8 cellular contexts compared by ENCODE assay signal in the genomic region with DNA sequence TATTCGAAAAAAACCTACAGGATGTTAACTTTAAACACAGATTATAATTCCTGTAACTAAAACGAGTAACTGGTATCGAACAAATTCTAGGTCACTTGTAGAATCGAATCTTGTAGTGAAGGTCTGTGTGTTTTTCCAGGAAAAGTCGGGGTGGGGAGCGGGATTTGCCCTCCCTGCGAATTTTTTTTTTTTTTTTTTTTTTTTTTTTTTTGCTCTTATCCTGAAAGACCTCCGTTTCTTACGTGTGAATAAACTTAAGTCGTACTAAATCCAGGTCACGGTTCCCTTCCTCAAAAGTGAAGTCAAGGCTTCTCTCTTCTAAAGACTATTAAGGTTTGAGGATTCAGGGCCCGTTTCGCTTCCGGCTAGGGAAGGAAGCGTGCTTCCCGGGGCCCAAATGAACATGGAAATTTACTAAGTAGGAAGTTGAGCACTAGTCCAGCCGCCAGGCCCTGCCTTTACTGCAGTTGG. TPM values are rescaled to one million over a fixed set of nuclear protein-coding genes. Genes with fewer than 3 reads are reported as not detected.
DNase-seq lines count a peak whose midpoint lies in the region; ATAC-seq, FAIRE-seq and TF ChIP-seq lines count a peak whose summit lies in the region.

No MANE protein-coding gene starts in this region.

- peak overlapping the region; percentile 82 for H3K27ac Mint-ChIP-seq in activated T-helper 1 cell treated with anti-CD3 and anti-CD28 coated beads, Interleukin-12 subunit alpha, Interleukin-12 subunit beta, Interleukin-2, Interleukin-4 antibody, amounts not matched to agents 30 ng/mL and 10 ng/mL and 1 ng/mL, durations not matched to agents 14 hours and 24 hours and 36 hours
- peak overlapping the region; percentile 99 for H3K27ac Mint-ChIP-seq in stimulated activated naive B cell treated with anti-CD40 and anti-IgM and Interleukin-4, amounts not matched to agents 10 μg/mL and 1 μg/mL and 100 μg/mL, for 72 hours

- no peaks in the 10 kb centered on the region for H3K9me3 Mint-ChIP-seq in activated T-helper 1 cell treated with anti-CD3 and anti-CD28 coated beads, Interleukin-12 subunit alpha, Interleukin-12 subunit beta, Interleukin-2, Interleukin-4 antibody, amounts not matched to agents 30 ng/mL and 10 ng/mL and 1 ng/mL, durations not matched to agents 14 hours and 24 hours and 36 hours
- no peaks in the 10 kb centered on the region for H3K9me3 Mint-ChIP-seq in stimulated activated naive B cell treated with anti-CD40 and anti-IgM and Interleukin-4, amounts not matched to agents 10 μg/mL and 1 μg/mL and 100 μg/mL, for 72 hours

- H3K4me1 ChIP-seq in BLaER1 = peaks cover 45% of the 10 kb centered on the region
- peaks cover 30% of the 10 kb centered on the region for H3K4me1 ChIP-seq in HUES64 (ENCODE audit: insufficient read depth, low read length)
- peaks cover 18% of the 10 kb centered on the region for H3K4me1 ChIP-seq in iPS-18a (ENCODE audit: control insufficient read depth, low read depth, low read length)

- peaks cover 2% of the 10 kb centered on the region for H3K27me3 Mint-ChIP-seq in activated T-helper 1 cell treated with anti-CD3 and anti-CD28 coated beads, Interleukin-12 subunit alpha, Interleukin-12 subunit beta, Interleukin-2, Interleukin-4 antibody, amounts not matched to agents 30 ng/mL and 10 ng/mL and 1 ng/mL, durations not matched to agents 14 hours and 24 hours and 36 hours (ENCODE audit: insufficient read depth)
- H3K27me3 Mint-ChIP-seq in stimulated activated naive B cell treated with anti-CD40 and anti-IgM and Interleukin-4, amounts not matched to agents 10 μg/mL and 1 μg/mL and 100 μg/mL, for 72 hours = no peaks in the 10 kb centered on the region

- peaks cover 13% of the 10 kb centered on the region for H3K36me3 Mint-ChIP-seq in activated T-helper 1 cell treated with anti-CD3 and anti-CD28 coated beads, Interleukin-12 subunit alpha, Interleukin-12 subunit beta, Interleukin-2, Interleukin-4 antibody, amounts not matched to agents 30 ng/mL and 10 ng/mL and 1 ng/mL, durations not matched to agents 14 hours and 24 hours and 36 hours (ENCODE audit: low read depth)
- H3K36me3 Mint-ChIP-seq in stimulated activated naive B cell treated with anti-CD40 and anti-IgM and Interleukin-4, amounts not matched to agents 10 μg/mL and 1 μg/mL and 100 μg/mL, for 72 hours = peaks cover 0 to 7% of the 10 kb centered on the region in 2 donors

- DNase-seq in activated T-helper 1 cell treated with anti-CD3 and anti-CD28 coated beads, Interleukin-12 subunit alpha, Interleukin-12 subunit beta, Interleukin-2, Interleukin-4 antibody, amounts not matched to agents 30 ng/mL and 10 ng/mL and 1 ng/mL, durations not matched to agents 14 hours and 24 hours and 36 hours (ENCODE audit: low spot score) = no peak
- DNase-seq in stimulated activated naive B cell treated with anti-CD40 and anti-IgM and Interleukin-4, amounts not matched to agents 10 μg/mL and 1 μg/mL and 100 μg/mL, for 72 hours = no peak
- DNase-seq in NCI-H345 (lab: John Stamatoyannopoulos, UW) = no peak
- no peak for DNase-seq in D721Med (ENCODE audit: insufficient read length, low spot score)
- DNase-seq in stimulated activated CD4-positive, alpha-beta T cell treated with anti-CD3 and anti-CD28 coated beads, Interleukin-1b, Interleukin-23, amount 100 ng/mL, for 48 hours = no peak

- H3K4me3 ChIP-seq in BLaER1 (peak overlapping the region; percentile 87), HUES64 (ENCODE audit: low read length) (peak overlapping the region; percentile 78), iPS-18a (ENCODE audit: low read length) (peak overlapping the region; percentile 81)

- no peaks in the 10 kb centered on the region for H3K9me3 ChIP-seq in BLaER1
- H3K9me3 ChIP-seq in HUES64 (ENCODE audit: insufficient read depth, low read depth, low read length) = no peaks in the 10 kb centered on the region
- no peaks in the 10 kb centered on the region for H3K9me3 ChIP-seq in iPS-18a (ENCODE audit: control insufficient read depth, low read depth, low read length)

- no peaks in the 10 kb centered on the region for H4K20me1 ChIP-seq in BLaER1

- H3K4me1 Mint-ChIP-seq in activated T-helper 1 cell treated with anti-CD3 and anti-CD28 coated beads, Interleukin-12 subunit alpha, Interleukin-12 subunit beta, Interleukin-2, Interleukin-4 antibody, amounts not matched to agents 30 ng/mL and 10 ng/mL and 1 ng/mL, durations not matched to agents 14 hours and 24 hours and 36 hours (ENCODE audit: low read depth) = peaks cover 55% of the 10 kb centered on the region
- peaks cover 33 to 82% of the 10 kb centered on the region in 2 donors for H3K4me1 Mint-ChIP-seq in stimulated activated naive B cell treated with anti-CD40 and anti-IgM and Interleukin-4, amounts not matched to agents 10 μg/mL and 1 μg/mL and 100 μg/mL, for 72 hours

- no peak for TF ChIP-seq CTCF in D721Med (IDR thresholded peaks at IDR 0.05; ENCODE audit: insufficient read depth, missing control alignments)

- whole genome bisulfite sequencing in HUES64 = 7% methylated on average over 15 of the region's 17 CpGs

- no peak for ATAC-seq in stimulated activated naive B cell treated with anti-CD40 and anti-IgM and Interleukin-4, amounts not matched to agents 10 μg/mL and 1 μg/mL and 100 μg/mL, for 72 hours (replicated peaks)

- no peak for FAIRE-seq in D721Med (lab: Jason Lieb, UNC)

- peak overlapping the region; percentile 94 for H3K9ac ChIP-seq in BLaER1
- peak overlapping the region; percentile 97 for H3K9ac ChIP-seq in HUES64 (ENCODE audit: low read depth, low read length)
- peak overlapping the region; percentile 86 for H3K9ac ChIP-seq in iPS-18a (ENCODE audit: low read length)

- H3K27me3 ChIP-seq in BLaER1 = no peaks in the 10 kb centered on the region; the same call in 1 of the 2 replicates
- no peaks in the 10 kb centered on the region for H3K27me3 ChIP-seq in HUES64 (ENCODE audit: insufficient read depth, low read length)
- no peaks in the 10 kb centered on the region for H3K27me3 ChIP-seq in iPS-18a (ENCODE audit: control insufficient read depth, insufficient read depth, low read length)

- peaks cover 5% of the 10 kb centered on the region for H3K36me3 ChIP-seq in BLaER1
- no peaks in the 10 kb centered on the region for H3K36me3 ChIP-seq in HUES64 (ENCODE audit: insufficient read depth, low read length)
- H3K36me3 ChIP-seq in iPS-18a (ENCODE audit: control insufficient read depth, low read depth, low read length) = no peaks in the 10 kb centered on the region

- peak overlapping the region; percentile 92 for H3K4me3 Mint-ChIP-seq in activated T-helper 1 cell treated with anti-CD3 and anti-CD28 coated beads, Interleukin-12 subunit alpha, Interleukin-12 subunit beta, Interleukin-2, Interleukin-4 antibody, amounts not matched to agents 30 ng/mL and 10 ng/mL and 1 ng/mL, durations not matched to agents 14 hours and 24 hours and 36 hours
- H3K4me3 Mint-ChIP-seq in stimulated activated naive B cell treated with anti-CD40 and anti-IgM and Interleukin-4, amounts not matched to agents 10 μg/mL and 1 μg/mL and 100 μg/mL, for 72 hours = peak overlapping the region; percentile 88 to 97

- H3K4me2 ChIP-seq in BLaER1 = peak overlapping the region; percentile 90

- intact Hi-C loops in activated T-helper 1 cell treated with anti-CD3 and anti-CD28 coated beads, Interleukin-12 subunit alpha, Interleukin-12 subunit beta, Interleukin-2, Interleukin-4 antibody, amounts not matched to agents 30 ng/mL and 10 ng/mL and 1 ng/mL, durations not matched to agents 14 hours and 24 hours and 36 hours (cut with micrococcal nuclease) = loop anchor here (1.0 to 10.0 kb wide), 15 partner anchors 33 to 1883 kb away; a partner anchor contains a TSS

- H3K27ac ChIP-seq in BLaER1 (peak overlapping the region; percentile 97), HUES64 (ENCODE audit: low read depth, low read length) (peak overlapping the region; percentile 99), iPS-18a (ENCODE audit: low read length) (peak overlapping the region; percentile 88)

RNA-seq across cellular contexts. Expression of a gene that starts 0.8 kb away (rescaled TPM):
- 22.8 TPM for polyA plus RNA-seq in HUES64 (2013, experiment 1 of 2)
- 29.2 TPM for polyA plus RNA-seq in HUES64 (2013, experiment 2 of 2)
- 31.4 and 33.8 TPM in 2 replicates for total RNA-seq in activated T-helper 1 cell treated with anti-CD3 and anti-CD28 coated beads, Interleukin-12 subunit alpha, Interleukin-12 subunit beta, Interleukin-2, Interleukin-4 antibody, amounts not matched to agents 30 ng/mL and 10 ng/mL and 1 ng/mL, durations not matched to agents 14 hours and 24 hours and 36 hours
